In the genomic region with DNA sequence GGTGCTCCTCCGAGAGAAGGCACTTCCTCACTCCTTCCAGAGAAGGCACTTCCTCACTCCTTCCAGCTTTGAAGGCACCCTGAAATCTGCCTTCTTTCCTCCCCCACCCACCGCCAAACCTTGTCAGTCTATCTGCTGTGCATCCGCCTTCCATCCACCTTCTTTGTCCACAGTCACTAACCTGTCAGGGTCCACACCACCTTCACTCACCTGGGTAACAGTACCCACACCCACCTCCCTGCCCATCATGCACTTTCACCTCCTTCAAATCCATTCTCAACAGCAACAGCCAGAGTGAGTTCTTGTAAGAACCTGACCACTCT, we compare ENCODE assay signal across 14 cellular contexts. TPM values are rescaled to one million over a fixed set of nuclear protein-coding genes. Genes with fewer than 3 reads are reported as not detected.
DNase-seq lines count a peak whose midpoint lies in the region; ATAC-seq and TF ChIP-seq lines count a peak whose summit lies in the region.
"Had no signal": no experiment of that assay in that cellular context is flagged by ENCODE, and none has a peak within 500 bp of the region (broad histone marks: within the 10 kb centered on the region; RNA-seq: fewer than 3 reads in every experiment).

No MANE protein-coding gene starts in this region.

- no peaks in the 10 kb centered on the region for H3K36me3 Mint-ChIP-seq in activated T-cell treated with anti-CD3 and anti-CD28 coated beads, Interleukin-2, amount 50 U/mL, for 72 hours (ENCODE audit: insufficient read depth in 2 of 2)

- H3K4me1 ChIP-seq in mesenchymal stem cell (ENCODE audit: control insufficient read depth, insufficient read depth, low read depth, low read length) (peaks cover 61% of the 10 kb centered on the region), body of pancreas (peaks cover 13% of the 10 kb centered on the region)

- no peaks in the 10 kb centered on the region for H3K27me3 ChIP-seq in mesenchymal stem cell (ENCODE audit: control insufficient read depth in 1 of 2, insufficient read depth in 1 of 2, low read length in 2 of 2)
- H3K27me3 ChIP-seq in body of pancreas, result no peaks in the 10 kb centered on the region

- H3K4ac ChIP-seq in mesenchymal stem cell (ENCODE audit: low read depth in 1 of 2, low read length in 2 of 2), result no peak overlapping the region

- no peak overlapping the region for H3K18ac ChIP-seq in mesenchymal stem cell (ENCODE audit: low read depth in 1 of 2, low read length in 2 of 2)

- DNase-seq in AG08396 (ENCODE audit: low spot score), result peak; percentile 2
- DNase-seq in GM10248 (ENCODE audit: extremely low spot score), result peak; percentile 6
- no peak for DNase-seq in activated T-cell treated with anti-CD3 and anti-CD28 coated beads, Interleukin-2, amount 50 U/mL, for 72 hours
- no peak for DNase-seq in mesenchymal stem cell
- DNase-seq in NCI-H2107 (lab: John Stamatoyannopoulos, UW), result no peak
- no peak for DNase-seq in body of pancreas
- no peak for DNase-seq in retina
- DNase-seq: left ventricle myocardium superior, NCI-H1092 treated with DMSO at 0.1 percent for 48 hours, NCI-H524 treated with DMSO at 0.1 percent for 48 hours, SHP77 treated with DMSO at 0.1 percent for 48 hours, stomach had no signal

- H2AFZ ChIP-seq in mesenchymal stem cell (ENCODE audit: low read depth, low read length), result no peak overlapping the region

- H2AK5ac ChIP-seq in mesenchymal stem cell (ENCODE audit: low read length, severe bottlenecking), result peak overlapping the region; percentile 28

- TF ChIP-seq POLR2A in body of pancreas (IDR thresholded peaks at IDR 0.05), result no peak

- WGBS in mesenchymal stem cell, result 84% methylated on average over 3 of the region's 3 CpGs
- 75 to 87% methylated on average over 3 of the region's 3 CpGs for WGBS in body of pancreas, 2 donors

- H2BK5ac ChIP-seq in mesenchymal stem cell (ENCODE audit: low read depth, low read length, poor library complexity, severe bottlenecking), result no peak overlapping the region

- H2BK12ac ChIP-seq in mesenchymal stem cell (ENCODE audit: low read length in 2 of 2), result no peak overlapping the region

- H3K4me3 ChIP-seq in mesenchymal stem cell (ENCODE audit: insufficient read depth in 1 of 2, low read depth in 1 of 2, low read length in 2 of 2) (no peak overlapping the region), body of pancreas (no peak overlapping the region)
- H3K4me3 ChIP-seq: heart left ventricle, stomach had no signal

- H3K4me2 ChIP-seq in mesenchymal stem cell (ENCODE audit: low read length, poor library complexity, severe bottlenecking), result no peak overlapping the region

- H4K8ac ChIP-seq in mesenchymal stem cell (ENCODE audit: low read length), result no peak overlapping the region

- no peaks in the 10 kb centered on the region for H3K9me3 Mint-ChIP-seq in activated T-cell treated with anti-CD3 and anti-CD28 coated beads, Interleukin-2, amount 50 U/mL, for 72 hours

- intact Hi-C loops in body of pancreas (cut with DNase I), result no loop called here

- no peaks in the 10 kb centered on the region for H3K27me3 Mint-ChIP-seq in activated T-cell treated with anti-CD3 and anti-CD28 coated beads, Interleukin-2, amount 50 U/mL, for 72 hours (ENCODE audit: low read depth)

- H3K4me3 Mint-ChIP-seq in activated T-cell treated with anti-CD3 and anti-CD28 coated beads, Interleukin-2, amount 50 U/mL, for 72 hours, result peak overlapping the region; percentile 79 to 85

- CTCF ChIA-PET in GM10248 (lab: Yijun Ruan, JAX), result interaction anchor here (0.7 to 3.0 kb wide), 5 partner anchors 8 to 70 kb away, joined by 3 to 10 read pairs (median 4); no protein-coding TSS in a partner anchor

- H3K9ac ChIP-seq in mesenchymal stem cell (ENCODE audit: low read length), result no peak overlapping the region

- no peak overlapping the region for H2BK15ac ChIP-seq in mesenchymal stem cell (ENCODE audit: low read depth, poor library complexity, severe bottlenecking)

- H2BK120ac ChIP-seq in mesenchymal stem cell (ENCODE audit: low read depth, low read length), result no peak overlapping the region

- ATAC-seq in activated T-cell treated with anti-CD3 and anti-CD28 coated beads, Interleukin-2, amount 50 U/mL, for 72 hours (replicated peaks in 1 of 2), result no peak
- ATAC-seq in HG02938 (IDR thresholded peaks at IDR 0.05; ENCODE audit: unreplicated experiment), result no peak
- ATAC-seq in body of pancreas, result no peak
- ATAC-seq: heart left ventricle, left ventricle myocardium superior had no signal

- peaks cover 66% of the 10 kb centered on the region for H3K4me1 Mint-ChIP-seq in activated T-cell treated with anti-CD3 and anti-CD28 coated beads, Interleukin-2, amount 50 U/mL, for 72 hours (ENCODE audit: low read depth)

- no peak overlapping the region for H3K14ac ChIP-seq in mesenchymal stem cell (ENCODE audit: low read length in 2 of 2)

- peak overlapping the region; percentile 98 for H3K27ac Mint-ChIP-seq in activated T-cell treated with anti-CD3 and anti-CD28 coated beads, Interleukin-2, amount 50 U/mL, for 72 hours

- POLR2A ChIA-PET in GM10248 (lab: Yijun Ruan, JAX), result no interaction called here

- no peak overlapping the region for H4K91ac ChIP-seq in mesenchymal stem cell (ENCODE audit: low read length)

- H3K79me1 ChIP-seq in mesenchymal stem cell (replicated peaks; ENCODE audit: low read length, poor library complexity, severe bottlenecking), result peaks cover 45% of the 10 kb centered on the region

- H3K23ac ChIP-seq in mesenchymal stem cell (ENCODE audit: low read length in 2 of 2), result no peak overlapping the region

- H3K36me3 ChIP-seq in mesenchymal stem cell (ENCODE audit: control insufficient read depth in 1 of 2, insufficient read depth in 2 of 2, low read depth in 1 of 2, low read length in 2 of 2) (peaks cover 4 to 32% of the 10 kb centered on the region in 2 experiments), body of pancreas (replicated peaks in 1 of 2; ENCODE audit: insufficient read depth in 1 of 2, low read depth in 2 of 2) (no peaks in the 10 kb centered on the region)

- H3K9me3 ChIP-seq in mesenchymal stem cell (ENCODE audit: control insufficient read depth, low read length), result no peaks in the 10 kb centered on the region
- H3K9me3 ChIP-seq in body of pancreas, result no peaks in the 10 kb centered on the region
- H3K9me3 ChIP-seq: heart left ventricle, stomach had no signal

- TF ChIP-seq CTCF in GM10248 (IDR thresholded peaks at IDR 0.05; ENCODE audit: control extremely low read depth, extremely low read depth, low read depth, missing control alignments), result no peak
- TF ChIP-seq CTCF in body of pancreas (IDR thresholded peaks at IDR 0.05), result no peak

- no peak overlapping the region for H3K27ac ChIP-seq in mesenchymal stem cell (ENCODE audit: low read length, poor library complexity, severe bottlenecking)
- no peak overlapping the region for H3K27ac ChIP-seq in body of pancreas

RNA-seq across cellular contexts. Expression of a gene that starts 5.2 kb away (rescaled TPM):
- total RNA-seq in activated T-cell treated with anti-CD3 and anti-CD28 coated beads, Interleukin-2, amount 50 U/mL, for 72 hours, result 10 to 100 TPM in 1 of 2 donors, 1 to 10 TPM in 1; 8.1 to 14.6 TPM
- polyA plus RNA-seq in mesenchymal stem cell (2013, experiment 1 of 2), result 4.5 TPM
- polyA plus RNA-seq in mesenchymal stem cell (2013, experiment 2 of 2), result 4.8 TPM
- 10 to 100 TPM; 10.6 to 22.4 TPM for total RNA-seq in body of pancreas

RNA-seq across cellular contexts. Expression of a gene that starts 11.2 kb away (rescaled TPM):
- total RNA-seq in activated T-cell treated with anti-CD3 and anti-CD28 coated beads, Interleukin-2, amount 50 U/mL, for 72 hours, result 1 to 10 TPM; 3.9 to 9.3 TPM
- not detected for polyA plus RNA-seq in mesenchymal stem cell (2013, experiment 1 of 2)
- polyA plus RNA-seq in mesenchymal stem cell (2013, experiment 2 of 2), result not detected
- total RNA-seq in body of pancreas, result under 1 TPM; 0.78 to 0.99 TPM
- total RNA-seq: left ventricle myocardium superior had no signal

RNA-seq across cellular contexts. Expression of a gene that starts 44.9 kb away (rescaled TPM):
- total RNA-seq in activated T-cell treated with anti-CD3 and anti-CD28 coated beads, Interleukin-2, amount 50 U/mL, for 72 hours, result 10 to 100 TPM; 12.0 to 19.6 TPM
- 29.6 TPM for polyA plus RNA-seq in mesenchymal stem cell (2013, experiment 1 of 2)
- 29.7 TPM for polyA plus RNA-seq in mesenchymal stem cell (2013, experiment 2 of 2)
- total RNA-seq in body of pancreas, result 10 to 100 TPM; 33.0 to 36.1 TPM

Comparison
In these comparisons a context has a peak if more than half of its experiments do, and no peak if none do; other contexts are left out.
1. DNase-seq: peak in AG08396 (single experiment) and GM10248 (single experiment); none in activated T-cell treated with anti-CD3 and anti-CD28 coated beads, Interleukin-2, amount 50 U/mL, for 72 hours (0 of 2), mesenchymal stem cell (single experiment), NCI-H2107 (single experiment), body of pancreas (0 of 4) and retina (single experiment).